In the genomic region with DNA sequence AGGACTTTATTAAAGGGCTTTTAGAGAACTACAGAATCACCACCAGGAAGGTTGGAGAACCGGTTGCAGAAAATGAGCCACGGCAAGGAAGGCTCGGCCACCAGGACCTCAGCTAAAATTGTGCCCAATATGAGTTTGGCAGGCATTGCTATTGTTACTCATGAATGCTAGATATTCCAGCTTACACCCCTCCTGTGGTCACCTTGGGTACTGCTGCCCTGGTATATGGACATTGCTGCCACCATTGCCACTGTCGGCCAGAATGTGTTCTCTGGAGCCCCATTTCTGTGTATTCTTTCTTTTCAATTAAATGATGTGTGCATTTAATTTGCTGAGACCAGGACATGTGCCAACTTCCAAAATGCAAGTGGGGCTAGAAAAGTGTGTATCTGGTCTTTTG, we compare ENCODE assay signal across 8 cellular contexts.
DNase-seq lines count a peak whose midpoint lies in the region; ATAC-seq and TF ChIP-seq lines count a peak whose summit lies in the region.

No MANE protein-coding gene starts in this region.

- no peak overlapping the region for H3K56ac ChIP-seq in IMR-90 (ENCODE audit: extremely low read depth, insufficient read depth, low read length)

- H3K4me3 ChIP-seq in IMR-90 (ENCODE audit: insufficient read depth, low read depth, low read length) (no peak overlapping the region), cardiac fibroblast (replicated peaks in 1 of 2; ENCODE audit: low read depth in 2 of 2, low read length in 2 of 2) (no peak overlapping the region), mesenchymal stem cell (ENCODE audit: insufficient read depth in 1 of 2, low read depth in 1 of 2, low read length in 2 of 2) (no peak overlapping the region)

- no CpG with 5 or more reads among the region's 4 CpGs for WGBS in IMR-90 (ENCODE audit: extremely low coverage in 2 of 2, insufficient read length in 1 of 2), 2 experiments
- WGBS in mesenchymal stem cell, result 91% methylated on average over 4 of the region's 4 CpGs

- H3K27me3 ChIP-seq in IMR-90 (ENCODE audit: control insufficient read depth, insufficient read depth, low read length) (no peaks in the 10 kb centered on the region), mesenchymal stem cell (ENCODE audit: control insufficient read depth in 1 of 2, insufficient read depth in 1 of 2, low read length in 2 of 2) (no peaks in the 10 kb centered on the region)

- BruUV-seq in IMR-90 (replicated peaks; lab: Mats Ljungman, UMichigan), result no TSS peak

- H2BK20ac ChIP-seq in IMR-90 (ENCODE audit: low read depth, low read length), result no peak overlapping the region

- H3K79me1 ChIP-seq in IMR-90 (ENCODE audit: low read depth in 1 of 2, low read length in 2 of 2), result no peaks in the 10 kb centered on the region
- H3K79me1 ChIP-seq in mesenchymal stem cell (replicated peaks; ENCODE audit: low read length, poor library complexity, severe bottlenecking), result no peaks in the 10 kb centered on the region

- CTCF ChIA-PET in IMR-90 (lab: Yijun Ruan, JAX), result no interaction called here

- peak; percentile 35 for DNase-seq in CD1c-positive myeloid dendritic cell (ENCODE audit: extremely low spot score)
- DNase-seq in IMR-90, result peak; percentile 6
- peak; percentile 41 to 59 for DNase-seq in cardiac fibroblast (ENCODE audit: low read depth in 2 of 2)
- peak; percentile 28 for DNase-seq in mesenchymal stem cell
- no peak for DNase-seq in NOMO-1 treated with DMSO at 0.1 percent for 48 hours (lab: John Stamatoyannopoulos, UW; ENCODE audit: unreplicated experiment)
- no peak for DNase-seq in NOMO-1 treated with dmso at 0.1 percent for 144 hours (lab: John Stamatoyannopoulos, UW; ENCODE audit: unreplicated experiment)

- no peak overlapping the region for H3K4me2 ChIP-seq in IMR-90 (ENCODE audit: low read depth, low read length)
- H3K4me2 ChIP-seq in mesenchymal stem cell (ENCODE audit: low read length, poor library complexity, severe bottlenecking), result no peak overlapping the region

- H2BK120ac ChIP-seq in IMR-90 (ENCODE audit: low read depth, low read length), result no peak overlapping the region
- H2BK120ac ChIP-seq in mesenchymal stem cell (ENCODE audit: low read depth, low read length), result no peak overlapping the region

- H3K18ac ChIP-seq in IMR-90 (ENCODE audit: low read depth, low read length) (no peak overlapping the region), mesenchymal stem cell (ENCODE audit: low read depth in 1 of 2, low read length in 2 of 2) (no peak overlapping the region)

- TF ChIP-seq CTCF in IMR-90 (conservative IDR thresholded peaks at IDR 0.05; ENCODE audit: low read depth, low read length) (peak; percentile 44), cardiac fibroblast (IDR thresholded peaks at IDR 0.05; ENCODE audit: low read depth, low read length) (peak; percentile 84)

- H3K9me1 ChIP-seq in IMR-90 (ENCODE audit: insufficient read depth, low read length), result no peaks in the 10 kb centered on the region

- no peak overlapping the region for H3K23ac ChIP-seq in IMR-90 (ENCODE audit: low read depth, low read length)
- H3K23ac ChIP-seq in mesenchymal stem cell (ENCODE audit: low read length in 2 of 2), result no peak overlapping the region

- H4K5ac ChIP-seq in IMR-90 (ENCODE audit: low read depth, low read length), result no peak overlapping the region

- H3K4me1 ChIP-seq in IMR-90 (ENCODE audit: control insufficient read depth, insufficient read depth, low read length), result no peaks in the 10 kb centered on the region
- H3K4me1 ChIP-seq in mesenchymal stem cell (ENCODE audit: control insufficient read depth, insufficient read depth, low read depth, low read length), result no peaks in the 10 kb centered on the region

- POLR2A ChIA-PET in IMR-90 (lab: Charles Lee; ENCODE audit: unreplicated experiment), result no interaction called here

- peak; percentile 51 for TF ChIP-seq RAD21 in IMR-90 (IDR thresholded peaks at IDR 0.05; ENCODE audit: low read length)

- in situ Hi-C loops in IMR-90 (cut with MboI; ENCODE audit: low sequenced_read_pairs), result no loop called here

- no peak overlapping the region for H3K27ac ChIP-seq in IMR-90 (ENCODE audit: insufficient read depth, low read length)
- H3K27ac ChIP-seq in mesenchymal stem cell (ENCODE audit: low read length, poor library complexity, severe bottlenecking), result no peak overlapping the region

- no peak overlapping the region for H3K14ac ChIP-seq in IMR-90 (replicated peaks; ENCODE audit: low read depth, low read length)
- H3K14ac ChIP-seq in mesenchymal stem cell (ENCODE audit: low read length in 2 of 2), result no peak overlapping the region

- H3K36me3 ChIP-seq in IMR-90 (ENCODE audit: control insufficient read depth, insufficient read depth, low read length) (no peaks in the 10 kb centered on the region), mesenchymal stem cell (ENCODE audit: control insufficient read depth in 1 of 2, insufficient read depth in 2 of 2, low read depth in 1 of 2, low read length in 2 of 2) (no peaks in the 10 kb centered on the region)

- ATAC-seq in GM19043 (IDR thresholded peaks at IDR 0.05; ENCODE audit: low read depth, unreplicated experiment) (peak; percentile 61), IMR-90 (ENCODE audit: low read depth) (peak; percentile 48; the same call in 1 of the 2 replicates), GM19397 (IDR thresholded peaks at IDR 0.05; ENCODE audit: unreplicated experiment) (no peak)

- dilution Hi-C loops in IMR-90 (cut with HindIII; ENCODE audit: low sequenced_read_pairs, unreplicated experiment), result no loop called here

- H4K8ac ChIP-seq in IMR-90 (ENCODE audit: low read depth in 2 of 2, low read length in 2 of 2) (no peak overlapping the region), mesenchymal stem cell (ENCODE audit: low read length) (no peak overlapping the region)

- H4K91ac ChIP-seq in IMR-90 (ENCODE audit: insufficient read depth, low read depth, low read length) (no peak overlapping the region), mesenchymal stem cell (ENCODE audit: low read length) (no peak overlapping the region)

- no peak overlapping the region for H2AK5ac ChIP-seq in IMR-90 (ENCODE audit: low read depth, low read length)
- no peak overlapping the region for H2AK5ac ChIP-seq in mesenchymal stem cell (ENCODE audit: low read length, severe bottlenecking)

- H2BK5ac ChIP-seq in IMR-90 (ENCODE audit: low read depth, low read length, poor library complexity, severe bottlenecking), result no peak overlapping the region
- H2BK5ac ChIP-seq in mesenchymal stem cell (ENCODE audit: low read depth, low read length, poor library complexity, severe bottlenecking), result no peak overlapping the region

- no peaks in the 10 kb centered on the region for H3K9me3 ChIP-seq in IMR-90 (ENCODE audit: control insufficient read depth, insufficient read depth, low read length)
- H3K9me3 ChIP-seq in mesenchymal stem cell (ENCODE audit: control insufficient read depth, low read length), result peaks cover 3% of the 10 kb centered on the region

- H4K20me1 ChIP-seq in IMR-90 (ENCODE audit: insufficient read depth, low read length), result no peaks in the 10 kb centered on the region

- H3K4ac ChIP-seq in IMR-90 (ENCODE audit: low read depth, low read length), result no peak overlapping the region
- no peak overlapping the region for H3K4ac ChIP-seq in mesenchymal stem cell (ENCODE audit: low read depth in 1 of 2, low read length in 2 of 2)

- H2AFZ ChIP-seq in IMR-90 (replicated peaks; ENCODE audit: low read length, poor library complexity) (no peak overlapping the region), mesenchymal stem cell (ENCODE audit: low read depth, low read length) (no peak overlapping the region)

- no peak overlapping the region for H2AK9ac ChIP-seq in IMR-90 (replicated peaks; ENCODE audit: low read depth, low read length, poor library complexity)

- TF ChIP-seq POLR2A in IMR-90 (IDR thresholded peaks at IDR 0.05; ENCODE audit: low read depth, low read length), result no peak

- H3K9ac ChIP-seq in IMR-90 (ENCODE audit: low read depth, low read length) (no peak overlapping the region), mesenchymal stem cell (ENCODE audit: low read length) (no peak overlapping the region)

- H2BK12ac ChIP-seq in mesenchymal stem cell (ENCODE audit: low read length in 2 of 2), result no peak overlapping the region

- intact Hi-C loops in IMR-90 (cut with micrococcal nuclease), result no loop called here

- H2BK15ac ChIP-seq in IMR-90 (ENCODE audit: low read depth, low read length), result no peak overlapping the region
- no peak overlapping the region for H2BK15ac ChIP-seq in mesenchymal stem cell (ENCODE audit: low read depth, poor library complexity, severe bottlenecking)

TF ChIP-seq in IMR-90, 13 proteins besides CTCF, POLR2A, EP300 and RAD21:
- TF ChIP-seq FOS (IDR thresholded peaks at IDR 0.05; ENCODE audit: low read depth, low read length), result no peak
- peak; percentile 48 for TF ChIP-seq SMC3 (IDR thresholded peaks at IDR 0.05; ENCODE audit: low read depth, low read length)

Comparison
In these comparisons a context has a peak if more than half of its experiments do, and no peak if none do; other contexts are left out.
1. DNase-seq: peak in CD1c-positive myeloid dendritic cell (single experiment), IMR-90 (single experiment), cardiac fibroblast (2 of 2) and mesenchymal stem cell (single experiment); none in NOMO-1 treated with DMSO at 0.1 percent for 48 hours (single experiment) and NOMO-1 treated with dmso at 0.1 percent for 144 hours (single experiment).